ENCODE assay signal across 8 cellular contexts in genomic region chr16:66357523-66357928, GRCh38.
DNase-seq lines count a peak whose midpoint lies in the region; ATAC-seq and TF ChIP-seq lines count a peak whose summit lies in the region.

No MANE protein-coding gene starts in this region.

- peaks cover 13% of the 10 kb centered on the region for H3K4me1 ChIP-seq in RWPE2 (ENCODE audit: insufficient read depth, poor library complexity, severe bottlenecking)

- no peak overlapping the region for H3K4me3 ChIP-seq in RWPE2 (ENCODE audit: severe bottlenecking)

- ATAC-seq in RWPE2 (ENCODE audit: low read depth) (peak; percentile 56), GM19463 (IDR thresholded peaks at IDR 0.05; ENCODE audit: unreplicated experiment) (no peak), HG02852 (IDR thresholded peaks at IDR 0.05; ENCODE audit: unreplicated experiment) (no peak)

- DNase-seq in SIG-M5 treated with dmso at 0.1 percent for 504 hours (lab: John Stamatoyannopoulos, UW; ENCODE audit: unreplicated experiment) (peak; percentile 6), SIG-M5 (lab: John Stamatoyannopoulos, UW) (no peak), HuH-7.5 (ENCODE audit: low spot score) (peak; percentile 66), RWPE2 (ENCODE audit: low spot score) (no peak), ecto neural progenitor cell (ENCODE audit: low spot score) (peak; percentile 66), medulla oblongata (ENCODE audit: extremely low spot score) (peak; percentile 84)

- peak overlapping the region; percentile 54 for H3K27ac ChIP-seq in RWPE2 (ENCODE audit: poor library complexity, severe bottlenecking)

- H3K27me3 ChIP-seq in RWPE2 (ENCODE audit: insufficient read depth, poor library complexity, severe bottlenecking), result no peaks in the 10 kb centered on the region

- no peaks in the 10 kb centered on the region for H3K36me3 ChIP-seq in RWPE2 (ENCODE audit: low read depth)

- TF ChIP-seq CTCF in RWPE2 (IDR thresholded peaks at IDR 0.05; ENCODE audit: poor library complexity, severe bottlenecking), result peak; percentile 89

- no peaks in the 10 kb centered on the region for H3K9me3 ChIP-seq in RWPE2 (ENCODE audit: severe bottlenecking)

Comparison
In these comparisons a context has a peak if more than half of its experiments do, and no peak if none do; other contexts are left out.
1. DNase-seq: peak in SIG-M5 treated with dmso at 0.1 percent for 504 hours (single experiment), HuH-7.5 (single experiment), ecto neural progenitor cell (single experiment) and medulla oblongata (single experiment); none in SIG-M5 (single experiment) and RWPE2 (single experiment).